Comparison of ENCODE assay signal across 23 cellular contexts in the genomic region with DNA sequence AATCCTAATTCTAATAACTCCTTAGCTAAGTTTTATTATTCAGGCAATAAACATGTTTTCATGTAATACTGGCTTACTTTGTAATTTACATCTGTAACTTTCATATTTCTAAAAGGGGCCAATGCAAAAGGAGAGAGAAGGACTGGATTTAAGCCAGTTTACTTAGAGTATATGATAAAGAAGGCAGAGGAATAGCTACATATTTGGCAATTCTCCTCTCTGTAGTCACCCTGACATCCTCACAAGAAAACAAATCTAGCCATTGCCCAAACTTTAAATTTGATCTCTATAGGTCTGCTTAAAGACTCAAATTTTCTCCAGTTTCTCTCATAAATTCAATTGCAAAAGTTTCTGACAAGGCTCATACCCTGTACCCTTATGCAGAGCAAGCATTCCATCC. TPM values are rescaled to one million over a fixed set of nuclear protein-coding genes. Genes with fewer than 3 reads are reported as not detected.
A peak's percentile ranks its signal among the peaks of the same experiment; 100 is the strongest.
DNase-seq lines count a peak whose midpoint lies in the region; ATAC-seq and TF ChIP-seq lines count a peak whose summit lies in the region.
"Had no signal": no experiment of that assay in that cellular context is flagged by ENCODE, and none has a peak within 500 bp of the region (broad histone marks: within the 10 kb centered on the region; RNA-seq: fewer than 3 reads in every experiment).

No MANE protein-coding gene starts in this region.

- TF ChIP-seq EP300 in esophagus muscularis mucosa (IDR thresholded peaks at IDR 0.05), result no peak

- H3K79me2 ChIP-seq in mammary epithelial cell (ENCODE audit: insufficient read depth, low read length), result no peaks in the 10 kb centered on the region
- H3K79me2 ChIP-seq: parathyroid adenoma had no signal

- no peaks in the 10 kb centered on the region for H4K20me1 ChIP-seq in mammary epithelial cell (ENCODE audit: insufficient read depth, low read length)

- BruUV-seq in MCF 10A (replicated peaks; lab: Mats Ljungman, UMichigan), result no TSS peak
- BruUV-seq in mammary epithelial cell (replicated peaks; lab: Mats Ljungman, UMichigan), result no TSS peak

- no peak for ATAC-seq in upper lobe of right lung
- ATAC-seq: activated naive CD4-positive, alpha-beta T cell treated with anti-CD3 and anti-CD28 coated beads, Interleukin-2, amount 50 U/mL, for 72 hours had no signal

- CTCF ChIA-PET in MCF 10A (lab: Yijun Ruan, JAX), result interaction anchor here (1.1 to 1.6 kb wide), 3 partner anchors 49 to 103 kb away, joined by 3 to 4 read pairs (median 3); no protein-coding TSS in a partner anchor
- CTCF ChIA-PET in mammary epithelial cell (lab: Charles Lee; ENCODE audit: low non-redundant PET), result no interaction called here

- no peaks in the 10 kb centered on the region for H3K36me3 ChIP-seq in mammary epithelial cell (ENCODE audit: insufficient read depth, low read length)
- no peaks in the 10 kb centered on the region for H3K36me3 ChIP-seq in esophagus muscularis mucosa
- no peaks in the 10 kb centered on the region for H3K36me3 ChIP-seq in upper lobe of right lung

- H3K4me1 Mint-ChIP-seq in MCF 10A (ENCODE audit: insufficient read depth, unreplicated experiment), result peaks cover 42% of the 10 kb centered on the region
- H3K4me1 Mint-ChIP-seq in osteocyte (ENCODE audit: unreplicated experiment), result peaks cover 51% of the 10 kb centered on the region
- H3K4me1 Mint-ChIP-seq: activated CD4-positive, alpha-beta T cell treated with anti-CD3 and anti-CD28 coated beads, Interleukin-2, amount 10 ng/mL, durations not matched to agents 7 days and 5 days had no signal

- no peak overlapping the region for H3K9ac ChIP-seq in mammary epithelial cell (ENCODE audit: insufficient read depth, low read length)
- H3K9ac ChIP-seq: parathyroid adenoma, SK-N-SH had no signal

- TF ChIP-seq POLR2A in esophagus muscularis mucosa (IDR thresholded peaks at IDR 0.05; ENCODE audit: low read depth), result no peak

- H3K27me3 Mint-ChIP-seq in MCF 10A (ENCODE audit: insufficient read depth, unreplicated experiment), result no peaks in the 10 kb centered on the region
- no peaks in the 10 kb centered on the region for H3K27me3 Mint-ChIP-seq in osteocyte (ENCODE audit: unreplicated experiment)
- H3K27me3 Mint-ChIP-seq: activated CD4-positive, alpha-beta T cell treated with anti-CD3 and anti-CD28 coated beads, Interleukin-2, amount 10 ng/mL, durations not matched to agents 7 days and 5 days; CD4-positive, alpha-beta T cell had no signal

- in situ Hi-C loops in mammary epithelial cell (cut with MboI; ENCODE audit: low sequenced_read_pairs in 2 of 2), result no loop called here

- H3K36me3 Mint-ChIP-seq in MCF 10A (ENCODE audit: insufficient read depth, unreplicated experiment), result no peaks in the 10 kb centered on the region
- no peaks in the 10 kb centered on the region for H3K36me3 Mint-ChIP-seq in osteocyte (ENCODE audit: unreplicated experiment)
- H3K36me3 Mint-ChIP-seq: activated naive CD4-positive, alpha-beta T cell treated with anti-CD3 and anti-CD28 coated beads, Interleukin-2, amount 50 U/mL, for 72 hours had no signal

- H3K9me3 Mint-ChIP-seq in MCF 10A (ENCODE audit: unreplicated experiment), result no peaks in the 10 kb centered on the region
- peaks cover 5% of the 10 kb centered on the region for H3K9me3 Mint-ChIP-seq in osteocyte (ENCODE audit: unreplicated experiment)
- H3K9me3 Mint-ChIP-seq: activated CD4-positive, alpha-beta T cell treated with anti-CD3 and anti-CD28 coated beads, Interleukin-2, amount 10 ng/mL, durations not matched to agents 7 days and 5 days; CD4-positive, alpha-beta T cell had no signal

- no peak overlapping the region for H3K27ac Mint-ChIP-seq in MCF 10A (ENCODE audit: low read depth, unreplicated experiment)
- H3K27ac Mint-ChIP-seq in osteocyte (ENCODE audit: unreplicated experiment), result no peak overlapping the region
- H3K27ac Mint-ChIP-seq: activated CD4-positive, alpha-beta T cell treated with anti-CD3 and anti-CD28 coated beads, Interleukin-2, amount 10 ng/mL, durations not matched to agents 7 days and 5 days; activated naive CD4-positive, alpha-beta T cell treated with anti-CD3 and anti-CD28 coated beads, Interleukin-2, amount 50 U/mL, for 72 hours; CD4-positive, alpha-beta T cell had no signal

- DNase-seq in MCF 10A (ENCODE audit: unreplicated experiment) (no peak), mammary epithelial cell (no peak), esophagus muscularis mucosa (ENCODE audit: extremely low spot score) (no peak), osteocyte (ENCODE audit: extremely low spot score, unreplicated experiment) (no peak), upper lobe of right lung (no peak), NCI-H1417 (lab: John Stamatoyannopoulos, UW) (no peak), GOT3 (lab: John Stamatoyannopoulos, UW) (no peak), NOMO-1 treated with DMSO at 0.1 percent for 48 hours (lab: John Stamatoyannopoulos, UW; ENCODE audit: unreplicated experiment) (no peak)
- DNase-seq: activated CD4-positive, alpha-beta T cell treated with anti-CD3 and anti-CD28 coated beads, Interleukin-2, amount 10 ng/mL, durations not matched to agents 7 days and 5 days; activated T-cell treated with anti-CD3 and anti-CD28 coated beads for 4 hours; CD4-positive, alpha-beta T cell; glutamatergic neuron; H7; NCI-H1930; NCI-H524; SK-N-SH had no signal

- H3K4me2 ChIP-seq in mammary epithelial cell (ENCODE audit: insufficient read depth, low read depth, low read length), result no peak overlapping the region
- H3K4me2 ChIP-seq: SK-N-SH had no signal

- H3K4me3 Mint-ChIP-seq in MCF 10A (ENCODE audit: unreplicated experiment), result peak overlapping the region; percentile 77
- peak overlapping the region; percentile 79 for H3K4me3 Mint-ChIP-seq in osteocyte (ENCODE audit: unreplicated experiment)
- H3K4me3 Mint-ChIP-seq: activated CD4-positive, alpha-beta T cell treated with anti-CD3 and anti-CD28 coated beads, Interleukin-2, amount 10 ng/mL, durations not matched to agents 7 days and 5 days; CD4-positive, alpha-beta T cell had no signal

- H3K4me1 ChIP-seq in mammary epithelial cell (ENCODE audit: insufficient read depth, low read length) (peaks cover 21% of the 10 kb centered on the region), esophagus muscularis mucosa (peaks cover 0 to 56% (median 34%) of the 10 kb centered on the region in 4 donors), upper lobe of right lung (peaks cover 7% of the 10 kb centered on the region)
- H3K4me1 ChIP-seq: parathyroid adenoma had no signal

- dilution Hi-C loops in mammary epithelial cell (cut with HindIII; ENCODE audit: low sequenced_read_pairs), result no loop called here

- H3K27ac ChIP-seq in mammary epithelial cell (ENCODE audit: insufficient read depth, low read depth, low read length), result no peak overlapping the region
- H3K27ac ChIP-seq in esophagus muscularis mucosa (replicated peaks in 1 of 4), result peak overlapping the region; percentile 83 to 92 (median 87)
- no peak overlapping the region for H3K27ac ChIP-seq in upper lobe of right lung
- H3K27ac ChIP-seq: 22Rv1, parathyroid adenoma had no signal

- intact Hi-C loops in MCF 10A (cut with micrococcal nuclease) (loop anchor here (10.0 kb wide), 3 partner anchors 119 to 241 kb away; no protein-coding TSS in a partner anchor), mammary epithelial cell (cut with micrococcal nuclease) (no loop called here), esophagus muscularis mucosa (cut with DNase I) (no loop called here), upper lobe of right lung (cut with DNase I) (no loop called here)

- POLR2A ChIA-PET in MCF 10A (lab: Yijun Ruan, JAX), result interaction anchor here (0.6 to 1.8 kb wide), 5 partner anchors 11 to 103 kb away, joined by 3 to 5 read pairs (median 5); a partner anchor contains a TSS

- H3K27me3 ChIP-seq in mammary epithelial cell (ENCODE audit: insufficient read depth, low read length) (no peaks in the 10 kb centered on the region), esophagus muscularis mucosa (no peaks in the 10 kb centered on the region), upper lobe of right lung (peaks cover 11% of the 10 kb centered on the region)

- TF ChIP-seq CTCF in MCF 10A (IDR thresholded peaks at IDR 0.05; ENCODE audit: unreplicated experiment), result no peak
- TF ChIP-seq CTCF in mammary epithelial cell (conservative IDR thresholded peaks at IDR 0.05 in 1 of 2, IDR thresholded peaks at IDR 0.05 in 1 of 2; ENCODE audit: extremely low read depth in 1 of 2, insufficient read depth in 1 of 2, low read depth in 1 of 2, low read length in 2 of 2), result no peak
- no peak for TF ChIP-seq CTCF in esophagus muscularis mucosa (IDR thresholded peaks at IDR 0.05)
- no peak for TF ChIP-seq CTCF in osteocyte (IDR thresholded peaks at IDR 0.05)
- no peak for TF ChIP-seq CTCF in upper lobe of right lung (IDR thresholded peaks at IDR 0.05)

- H3K9me3 ChIP-seq in mammary epithelial cell (replicated peaks; ENCODE audit: insufficient read depth, low read length), result no peaks in the 10 kb centered on the region
- no peaks in the 10 kb centered on the region for H3K9me3 ChIP-seq in esophagus muscularis mucosa
- H3K9me3 ChIP-seq in upper lobe of right lung, result no peaks in the 10 kb centered on the region
- H3K9me3 ChIP-seq: SK-N-SH had no signal

- H3K4me3 ChIP-seq in mammary epithelial cell (replicated peaks in 1 of 3; ENCODE audit: insufficient read depth in 1 of 3, low read depth in 2 of 3, low read length in 3 of 3), result no peak overlapping the region
- H3K4me3 ChIP-seq in esophagus muscularis mucosa, result peak overlapping the region; percentile 66 to 88 (median 71)
- peak overlapping the region; percentile 51 for H3K4me3 ChIP-seq in upper lobe of right lung

- H2AFZ ChIP-seq in mammary epithelial cell (ENCODE audit: low read depth, low read length), result no peak overlapping the region
- H2AFZ ChIP-seq: parathyroid adenoma had no signal

RNA-seq across cellular contexts. Expression of a gene that starts 2.1 kb away (rescaled TPM):
- total RNA-seq in MCF 10A (2022) (5.0 and 12.5 TPM in 2 replicates), mammary epithelial cell (10 to 100 TPM in 1 of 2 donors, 1 to 10 TPM in 1; 3.4 to 18.0 TPM), esophagus muscularis mucosa (100 to 1,000 TPM in 2 of 4 donors, 10 to 100 TPM in 2; 76.4 to 151 (median 101) TPM), osteocyte (45.4 and 47.9 TPM in 2 replicates), upper lobe of right lung (27.3 TPM)
- 0.77 TPM for polyA plus RNA-seq in mammary epithelial cell
- not detected for polyA minus RNA-seq in mammary epithelial cell
- total RNA-seq: activated CD4-positive, alpha-beta T cell treated with anti-CD3 and anti-CD28 coated beads, Interleukin-2, amount 10 ng/mL, durations not matched to agents 7 days and 5 days; activated naive CD4-positive, alpha-beta T cell treated with anti-CD3 and anti-CD28 coated beads, Interleukin-2, amount 50 U/mL, for 72 hours; CD4-positive, alpha-beta T cell had no signal

RNA-seq across cellular contexts. Expression of a gene that starts 44.6 kb away (rescaled TPM):
- total RNA-seq in MCF 10A (2022) (0.33 TPM in 1 of 2 replicates, not detected in the other), mammary epithelial cell (1 to 10 TPM; 1.9 to 2.0 TPM), esophagus muscularis mucosa (under 1 TPM in 1 of 4 donors, not detected in 3; 0.50 TPM), osteocyte (2.6 and 3.4 TPM in 2 replicates), upper lobe of right lung (not detected)
- 0.37 TPM for polyA plus RNA-seq in mammary epithelial cell
- polyA minus RNA-seq in mammary epithelial cell, result not detected
- total RNA-seq: activated CD4-positive, alpha-beta T cell treated with anti-CD3 and anti-CD28 coated beads, Interleukin-2, amount 10 ng/mL, durations not matched to agents 7 days and 5 days; activated naive CD4-positive, alpha-beta T cell treated with anti-CD3 and anti-CD28 coated beads, Interleukin-2, amount 50 U/mL, for 72 hours; CD4-positive, alpha-beta T cell; Daoy; H7; M059J; myocyte; subcutaneous adipose tissue had no signal

Comparison
In these comparisons a context has a peak if more than half of its experiments do, and no peak if none do; other contexts are left out.
1. H3K27ac ChIP-seq: peak in esophagus muscularis mucosa (4 of 4); none in mammary epithelial cell (single experiment) and upper lobe of right lung (single experiment).
2. H3K4me3 ChIP-seq: peak in esophagus muscularis mucosa (4 of 4) and upper lobe of right lung (single experiment); none in mammary epithelial cell (0 of 3).